8 cellular contexts compared by ENCODE assay signal in genomic region chr5:95822038-95822407, GRCh38. TPM values are rescaled to one million over a fixed set of nuclear protein-coding genes. Genes with fewer than 3 reads are reported as not detected.
DNase-seq lines count a peak whose midpoint lies in the region; ATAC-seq and TF ChIP-seq lines count a peak whose summit lies in the region.

No MANE protein-coding gene starts in this region.

- peaks cover 11% of the 10 kb centered on the region for H3K4me1 ChIP-seq in colonic mucosa
- H3K4me1 ChIP-seq in left lung, result peaks cover 33 to 90% of the 10 kb centered on the region in 2 donors
- H3K4me1 ChIP-seq in stomach, result peaks cover 69 to 86% (median 74%) of the 10 kb centered on the region in 4 donors

- peak overlapping the region; percentile 93 for H3K27ac ChIP-seq in colonic mucosa
- peak overlapping the region; percentile 95 to 97 for H3K27ac ChIP-seq in left lung
- H3K27ac ChIP-seq in stomach, result peak overlapping the region; percentile 68 to 96 (median 90)

- no peak for TF ChIP-seq CTCF in colonic mucosa (IDR thresholded peaks at IDR 0.05)
- no peak for TF ChIP-seq CTCF in left lung (IDR thresholded peaks at IDR 0.05)
- no peak for TF ChIP-seq CTCF in stomach (IDR thresholded peaks at IDR 0.05)

- H3K27me3 ChIP-seq in colonic mucosa, result no peaks in the 10 kb centered on the region
- no peaks in the 10 kb centered on the region for H3K27me3 ChIP-seq in left lung
- no peaks in the 10 kb centered on the region for H3K27me3 ChIP-seq in stomach

- peak; percentile 18 for DNase-seq in COR-L47 (lab: John Stamatoyannopoulos, UW)
- peak; percentile 47 for DNase-seq in SK-MEL-5 (ENCODE audit: low read depth, low spot score)
- DNase-seq in colonic mucosa, result peak; percentile 74
- DNase-seq in left lung, result peak; percentile 72 to 89
- peak; percentile 60 for DNase-seq in stomach
- DNase-seq in 8988T, result no peak

- H3K9me3 ChIP-seq in colonic mucosa (no peaks in the 10 kb centered on the region), left lung (no peaks in the 10 kb centered on the region), stomach (no peaks in the 10 kb centered on the region)

- ATAC-seq in GM19324 (IDR thresholded peaks at IDR 0.05; ENCODE audit: low FRiP score, unreplicated experiment) (peak; percentile 28), HG03571 (IDR thresholded peaks at IDR 0.05; ENCODE audit: unreplicated experiment) (peak; percentile 36), left lung (peak; percentile 75)

- H3K9ac ChIP-seq in colonic mucosa (ENCODE audit: low read depth in 2 of 2, low read length in 2 of 2), result peak overlapping the region; percentile 74 to 90

- no peak for TF ChIP-seq EP300 in stomach (IDR thresholded peaks at IDR 0.05)

- in situ Hi-C loops in SK-MEL-5 (cut with HindIII; ENCODE audit: low pct_unique_long_range_greater_than_20kb, low sequenced_read_pairs), result no loop called here

- H3K4me3 ChIP-seq in colonic mucosa (peak overlapping the region; percentile 69), left lung (peak overlapping the region; percentile 78 to 83), stomach (peak overlapping the region; percentile 73 to 87 (median 80))

- intact Hi-C loops in colonic mucosa (cut with DNase I) (no loop called here), left lung (cut with DNase I) (no loop called here), stomach (cut with DNase I; ENCODE audit: low total_unique reads) (no loop called here)

- no peak for TF ChIP-seq POLR2A in stomach (IDR thresholded peaks at IDR 0.05)

- no peaks in the 10 kb centered on the region for H3K36me3 ChIP-seq in colonic mucosa
- H3K36me3 ChIP-seq in left lung, result peaks cover 0 to 6% of the 10 kb centered on the region in 2 donors
- peaks cover 0 to 5% (median 2%) of the 10 kb centered on the region in 4 donors for H3K36me3 ChIP-seq in stomach

- 0 to 1% (median 0%) methylated on average over 13 of the region's 13 CpGs for WGBS in stomach, 5 donors

RNA-seq across cellular contexts. Expression of gene GLRX, which starts 0.5 kb away (rescaled TPM):
- 8.1 and 10.8 TPM in 2 replicates for total RNA-seq in SK-MEL-5 (2014; rRNA removed; shearing (Covaris generic))
- polyA plus RNA-seq in SK-MEL-5 (2015; cell fraction: cytosol; rRNA removed), result 26.5 and 28.5 TPM in 2 replicates
- polyA plus RNA-seq in SK-MEL-5 (2015; cell fraction: nucleus; rRNA removed), result 10.0 and 12.2 TPM in 2 replicates
- total RNA-seq in colonic mucosa (10 to 100 TPM; 52.8 to 89.6 TPM), left lung (10 to 100 TPM; 60.3 to 98.1 TPM), stomach (10 to 100 TPM; 11.3 to 30.4 (median 14.0) TPM)
- 100 to 1,000 TPM in 1 of 3 donors, 10 to 100 TPM in 2; 51.0 to 211 (median 65.7) TPM for polyA plus RNA-seq in stomach
